In genomic region chr12:23542187-23542586, GRCh38 we compare ENCODE assay signal across 35 cellular contexts.
DNase-seq lines count a peak whose midpoint lies in the region; ATAC-seq, FAIRE-seq and TF ChIP-seq lines count a peak whose summit lies in the region.
"Had no signal": no experiment of that assay in that cellular context is flagged by ENCODE, and none has a peak within 500 bp of the region (broad histone marks: within the 10 kb centered on the region; RNA-seq: fewer than 3 reads in every experiment).

No MANE protein-coding gene starts in this region.

- H3K9me1 ChIP-seq in K562 (ENCODE audit: control insufficient read depth, insufficient read depth, low read length), result no peaks in the 10 kb centered on the region

- H3K79me1 ChIP-seq in mesendoderm (ENCODE audit: low read length), result no peaks in the 10 kb centered on the region

- BruUV-seq in K562 (replicated peaks; lab: Mats Ljungman, UMichigan), result no TSS peak

- H3K4me1 ChIP-seq in HUES6 (ENCODE audit: control insufficient read depth, insufficient read depth, low read length) (0 out of 2 replicates have a peak, but pooled peaks cover 3% of the 10 kb centered on the region), K562 (replicated peaks in 1 of 2; ENCODE audit: control insufficient read depth in 2 of 2, insufficient read depth in 2 of 2, low read length in 2 of 2) (no peaks in the 10 kb centered on the region), mesendoderm (ENCODE audit: control insufficient read depth, low read depth, low read length) (no peaks in the 10 kb centered on the region), transverse colon (no peaks in the 10 kb centered on the region)
- H3K4me1 ChIP-seq: A549, BE2C, Caco-2 had no signal

- H2AFZ ChIP-seq in K562 (ENCODE audit: low read depth, low read length), result no peak overlapping the region

- DNase-seq in K562 (ENCODE audit: extremely low read depth in 1 of 4, low spot score in 3 of 4) (no peak), frontal cortex (ENCODE audit: low spot score in 2 of 2) (no peak), mesendoderm (peak; percentile 37), anterior cingulate cortex (lab: John Stamatoyannopoulos, UW) (no peak), transverse colon (no peak)
- DNase-seq: 8988T; ACHN; AML-193; BE2C; C1 segment of cervical spinal cord; Caco-2; Calu3; CD4-positive, alpha-beta memory T cell; CD4-positive, alpha-beta T cell; CD4-positive, CD25-positive, alpha-beta regulatory T cell; CD8-positive, alpha-beta memory T cell; CD8-positive, alpha-beta T cell; COR-L47; DMS 273 treated with DMSO at 0.1 percent for 48 hours; DMS153; DMS53; DMS79; DMS79 treated with DMSO at 0.1 percent for 48 hours; DND-41; EL had no signal

- TF ChIP-seq EP300 in K562 (IDR thresholded peaks at IDR 0.05; ENCODE audit: low read length) (no peak), transverse colon (IDR thresholded peaks at IDR 0.05; ENCODE audit: low read depth) (no peak)

- H2BK120ac ChIP-seq in mesendoderm (ENCODE audit: low read depth, low read length), result no peak overlapping the region

- FAIRE-seq in K562 (lab: Jason Lieb, UNC) (no peak), frontal cortex (lab: Jason Lieb, UNC) (peak; percentile 43)
- FAIRE-seq: A204.1, A549, D721Med had no signal

- no peak for TF ChIP-seq POLR2A in K562 (conservative IDR thresholded peaks at IDR 0.05)
- TF ChIP-seq POLR2A in transverse colon (IDR thresholded peaks at IDR 0.05), result no peak

- in situ Hi-C loops in K562 (cut with MboI) (no loop called here), transverse colon (cut with MboI; ENCODE audit: low pct_ligation_motif_present in 1 of 4, low pct_unique_long_range_greater_than_20kb in 1 of 4, low sequenced_read_pairs in 3 of 4) (no loop called here)

- 0 out of 2 replicates have a peak overlapping the region, but pooled peaks have one; percentile 30 for H3K27ac ChIP-seq in HUES6 (ENCODE audit: low read depth, low read length)
- H3K27ac ChIP-seq in K562 (ENCODE audit: extremely low read depth, low read depth, low read length), result no peak overlapping the region
- H3K27ac ChIP-seq in mesendoderm (ENCODE audit: low read depth, low read length), result no peak overlapping the region
- H3K27ac ChIP-seq in transverse colon, result no peak overlapping the region
- H3K27ac ChIP-seq: 22Rv1; A549; BLaER1; BLaER1 treated with 17β-estradiol and CSF1 and Interleukin-3, amounts not matched to agents 10 nM and 100 nM; C4-2B had no signal

- H3K36me3 ChIP-seq in HUES6 (ENCODE audit: control insufficient read depth, insufficient read depth, low read length) (no peaks in the 10 kb centered on the region), K562 (ENCODE audit: control insufficient read depth, insufficient read depth, low read length) (peaks cover 52% of the 10 kb centered on the region), mesendoderm (ENCODE audit: control insufficient read depth, insufficient read depth, low read length) (no peaks in the 10 kb centered on the region), transverse colon (no peaks in the 10 kb centered on the region)
- H3K36me3 ChIP-seq: BE2C; BLaER1; BLaER1 treated with 17β-estradiol and CSF1 and Interleukin-3, amounts not matched to agents 10 nM and 100 nM had no signal

- H2BK5ac ChIP-seq in mesendoderm (ENCODE audit: low read length), result no peak overlapping the region

- 92% methylated on average over 3 of the region's 3 CpGs for WGBS in K562 (ENCODE audit: insufficient coverage, low coverage, missing lambda C conversion rate)
- WGBS in mesendoderm (ENCODE audit: extremely low coverage, insufficient coverage, low lambda C conversion rate), result 100% methylated on average over 2 of the region's 3 CpGs
- 96 to 98% methylated on average over 3 of the region's 3 CpGs for WGBS in transverse colon (ENCODE audit: low coverage in 1 of 2), 2 donors

- CTCF ChIA-PET in K562 (lab: Yijun Ruan, JAX; ENCODE audit: low intra/inter-chr PET ratio), result no interaction called here

- intact Hi-C loops in K562 (cut with micrococcal nuclease), result no loop called here
- intact Hi-C loops in transverse colon (cut with DNase I; ENCODE audit: low total_unique reads), result no loop called here

- no peak for ATAC-seq in K562
- ATAC-seq in GM18909 (IDR thresholded peaks at IDR 0.05; ENCODE audit: poor library complexity, unreplicated experiment), result no peak
- ATAC-seq in GM21717 (IDR thresholded peaks at IDR 0.05; ENCODE audit: unreplicated experiment), result no peak
- ATAC-seq: A549; CD8-positive, alpha-beta T cell had no signal

- no peaks in the 10 kb centered on the region for H3K9me3 ChIP-seq in HUES6 (ENCODE audit: control insufficient read depth, insufficient read depth, low read depth, low read length)
- no peaks in the 10 kb centered on the region; the same call in 1 of the 2 replicates for H3K9me3 ChIP-seq in K562 (replicated peaks; ENCODE audit: control insufficient read depth, insufficient read depth, low read depth, low read length)
- H3K9me3 ChIP-seq in transverse colon, result no peaks in the 10 kb centered on the region
- H3K9me3 ChIP-seq: A549; BE2C; BLaER1; BLaER1 treated with 17β-estradiol and CSF1 and Interleukin-3, amounts not matched to agents 10 nM and 100 nM; Caco-2 had no signal

- H4K20me1 ChIP-seq in K562 (replicated peaks; ENCODE audit: control insufficient read depth, insufficient read depth, low read length), result no peaks in the 10 kb centered on the region
- H4K20me1 ChIP-seq: BLaER1; BLaER1 treated with 17β-estradiol and CSF1 and Interleukin-3, amounts not matched to agents 10 nM and 100 nM had no signal

- H3K4me2 ChIP-seq in K562 (ENCODE audit: insufficient read depth, low read length) (no peak overlapping the region), mesendoderm (ENCODE audit: low read length) (no peak overlapping the region)
- H3K4me2 ChIP-seq: A549; BLaER1; BLaER1 treated with 17β-estradiol and CSF1 and Interleukin-3, amounts not matched to agents 10 nM and 100 nM had no signal

- H3K23ac ChIP-seq in mesendoderm (ENCODE audit: low read length), result no peak overlapping the region

- H4K8ac ChIP-seq in mesendoderm (ENCODE audit: low read depth, low read length), result no peak overlapping the region

- H2AK5ac ChIP-seq in mesendoderm (ENCODE audit: low read length), result no peak overlapping the region

- TF ChIP-seq CTCF in K562 (IDR thresholded peaks at IDR 0.05 in 2 of 3, conservative IDR thresholded peaks at IDR 0.05 in 1 of 3; ENCODE audit: insufficient read depth in 2 of 3, low read depth in 1 of 3, low read length in 3 of 3), result no peak
- no peak for TF ChIP-seq CTCF in transverse colon (IDR thresholded peaks at IDR 0.05)

- no peak overlapping the region for H3K4me3 ChIP-seq in HUES6 (ENCODE audit: low read depth, low read length)
- H3K4me3 ChIP-seq in K562, result no peak overlapping the region
- H3K4me3 ChIP-seq in mesendoderm (ENCODE audit: low read length), result no peak overlapping the region
- H3K4me3 ChIP-seq in transverse colon, result no peak overlapping the region
- H3K4me3 ChIP-seq: A549; BLaER1; BLaER1 treated with 17β-estradiol and CSF1 and Interleukin-3, amounts not matched to agents 10 nM and 100 nM had no signal

- no peak overlapping the region for H3K18ac ChIP-seq in mesendoderm (ENCODE audit: low read length)

- H2BK15ac ChIP-seq in mesendoderm (replicated peaks; ENCODE audit: low read depth), result peak overlapping the region; percentile 57

- H3K4ac ChIP-seq in mesendoderm (ENCODE audit: low read depth, low read length), result peak overlapping the region; percentile 10

- H4K5ac ChIP-seq in mesendoderm (ENCODE audit: low read length), result no peak overlapping the region

- no peak overlapping the region for H3K9ac ChIP-seq in HUES6 (ENCODE audit: low read length)
- H3K9ac ChIP-seq in K562 (ENCODE audit: insufficient read depth in 1 of 2, low read depth in 2 of 2, low read length in 2 of 2), result no peak overlapping the region
- no peak overlapping the region for H3K9ac ChIP-seq in mesendoderm (ENCODE audit: low read length)
- H3K9ac ChIP-seq: BLaER1; BLaER1 treated with 17β-estradiol and CSF1 and Interleukin-3, amounts not matched to agents 10 nM and 100 nM had no signal

- H3K27me3 ChIP-seq in HUES6 (ENCODE audit: control insufficient read depth, insufficient read depth, low read length) (no peaks in the 10 kb centered on the region), K562 (ENCODE audit: control insufficient read depth in 2 of 2, insufficient read depth in 2 of 2, low read length in 2 of 2) (no peaks in the 10 kb centered on the region), mesendoderm (ENCODE audit: insufficient read depth, low read length, poor library complexity) (no peaks in the 10 kb centered on the region), transverse colon (no peaks in the 10 kb centered on the region)
- H3K27me3 ChIP-seq: BE2C; BLaER1; BLaER1 treated with 17β-estradiol and CSF1 and Interleukin-3, amounts not matched to agents 10 nM and 100 nM had no signal

- H3K79me2 ChIP-seq in K562 (ENCODE audit: control insufficient read depth, insufficient read depth, low read length), result no peaks in the 10 kb centered on the region
- H3K79me2 ChIP-seq in mesendoderm (ENCODE audit: control insufficient read depth, insufficient read depth, low read length), result no peaks in the 10 kb centered on the region

- TF ChIP-seq RAD21 in K562 (CRISPR knock-in tag; conservative IDR thresholded peaks at IDR 0.05 in 1 of 2, IDR thresholded peaks at IDR 0.05 in 1 of 2), result no peak

- POLR2A ChIA-PET in K562 (lab: Yijun Ruan, JAX), result interaction anchor here (0.5 kb wide), 1 partner anchor 509 kb away, joined by 4 read pairs; no protein-coding TSS in a partner anchor

- H3K56ac ChIP-seq in mesendoderm (ENCODE audit: low read length), result no peak overlapping the region

TF ChIP-seq in K562, 482 proteins besides CTCF, POLR2A, EP300 and RAD21 (continues in another document):
- TF ChIP-seq ASH1L (IDR thresholded peaks at IDR 0.05; ENCODE audit: borderline replicate concordance, low read depth, partially characterized antibody) (no peak), GTF2F1 (IDR thresholded peaks at IDR 0.05; ENCODE audit: low read depth, low read length) (no peak), FOXP4 (CRISPR knock-in tag; IDR thresholded peaks at IDR 0.05; ENCODE audit: borderline replicate concordance) (no peak)
